ENCODE assay signal across 8 cellular contexts in genomic region chr12:51217968-51218606, GRCh38. TPM values are rescaled to one million over a fixed set of nuclear protein-coding genes. Genes with fewer than 3 reads are reported as not detected.
DNase-seq lines count a peak whose midpoint lies in the region; ATAC-seq and TF ChIP-seq lines count a peak whose summit lies in the region.

POU6F1 (minus strand) TSS chr12:51218062; CDS start chr12:51206836, 11,226 bp downstream.

- no peaks in the 10 kb centered on the region for H3K9me3 ChIP-seq in ascending aorta
- H3K9me3 ChIP-seq in aorta (ENCODE audit: control insufficient read depth, low read length) = no peaks in the 10 kb centered on the region

- peak within 1 kb of the TSS; percentile 97 for H3K4me3 ChIP-seq in GM12865 (ENCODE audit: low read depth, low read length)
- peak within 1 kb of the TSS; percentile 98 for H3K4me3 ChIP-seq in ascending aorta
- H3K4me3 ChIP-seq in aorta (ENCODE audit: low read length in 2 of 2) = peak within 1 kb of the TSS; percentile 93 to 99

- H3K27ac ChIP-seq in ascending aorta (peak within 1 kb of the TSS; percentile 99), aorta (ENCODE audit: low read depth in 1 of 2, low read length in 2 of 2) (peak within 1 kb of the TSS; percentile 89 to 100)

- peak within 1 kb of the TSS; percentile 62 for H3K27ac Mint-ChIP-seq in T-helper 1 cell treated with Interleukin-12 subunit alpha and Interleukin-12 subunit beta and Interleukin-4 antibody, amounts not matched to agents 30 μg/mL and 1 μg/mL, for 36 hours

- H3K4me3 Mint-ChIP-seq in T-helper 1 cell treated with Interleukin-12 subunit alpha and Interleukin-12 subunit beta and Interleukin-4 antibody, amounts not matched to agents 30 μg/mL and 1 μg/mL, for 36 hours = peak within 1 kb of the TSS; percentile 77

- H3K4me1 Mint-ChIP-seq in T-helper 1 cell treated with Interleukin-12 subunit alpha and Interleukin-12 subunit beta and Interleukin-4 antibody, amounts not matched to agents 30 μg/mL and 1 μg/mL, for 36 hours (ENCODE audit: low read depth) = peaks cover 13% of the 10 kb centered on the region

- 0 to 1% methylated on average over 25 to 35 of the region's 35 CpGs for WGBS in aorta, 2 donors

- H3K36me3 ChIP-seq in ascending aorta = no peaks in the 10 kb centered on the region
- H3K36me3 ChIP-seq in aorta (ENCODE audit: control insufficient read depth in 1 of 2, insufficient read depth in 2 of 2, low read length in 1 of 2) = no peaks in the 10 kb centered on the region

- no peaks in the 10 kb centered on the region for H3K9me3 Mint-ChIP-seq in T-helper 1 cell treated with Interleukin-12 subunit alpha and Interleukin-12 subunit beta and Interleukin-4 antibody, amounts not matched to agents 30 μg/mL and 1 μg/mL, for 36 hours

- peak; percentile 84 for DNase-seq in GM12865 (ENCODE audit: low read depth)
- peak; percentile 35 for DNase-seq in NCI-H1092 treated with DMSO at 0.1 percent for 48 hours (lab: John Stamatoyannopoulos, UW)
- peak; percentile 21 to 84 for DNase-seq in ascending aorta (ENCODE audit: low spot score in 2 of 2)
- DNase-seq in hepatic stellate cell (ENCODE audit: low spot score) = peak; percentile 94
- DNase-seq in putamen (ENCODE audit: low spot score) = peak; percentile 88
- peak; percentile 82 to 91 for DNase-seq in aorta

- no peaks in the 10 kb centered on the region for H3K27me3 Mint-ChIP-seq in T-helper 1 cell treated with Interleukin-12 subunit alpha and Interleukin-12 subunit beta and Interleukin-4 antibody, amounts not matched to agents 30 μg/mL and 1 μg/mL, for 36 hours (ENCODE audit: low read depth)

- peak; percentile 61 for TF ChIP-seq CTCF in GM12865 (IDR thresholded peaks at IDR 0.05; ENCODE audit: insufficient read depth, low read depth, low read length, missing control alignments)
- TF ChIP-seq CTCF in ascending aorta (IDR thresholded peaks at IDR 0.05) = peak; percentile 45 to 84 (median 81)

- H3K36me3 Mint-ChIP-seq in T-helper 1 cell treated with Interleukin-12 subunit alpha and Interleukin-12 subunit beta and Interleukin-4 antibody, amounts not matched to agents 30 μg/mL and 1 μg/mL, for 36 hours (ENCODE audit: low read depth) = no peaks in the 10 kb centered on the region

- ATAC-seq in HG02571 (IDR thresholded peaks at IDR 0.05; ENCODE audit: unreplicated experiment) (peak; percentile 61), aorta (ENCODE audit: low FRiP score) (peak; percentile 93)

- no peaks in the 10 kb centered on the region for H3K27me3 ChIP-seq in ascending aorta
- H3K27me3 ChIP-seq in aorta (ENCODE audit: control insufficient read depth in 1 of 2, insufficient read depth in 2 of 2, low read length in 1 of 2) = no peaks in the 10 kb centered on the region

- intact Hi-C loops in ascending aorta (cut with DNase I) (loop anchor here (1.0 to 10.0 kb wide), 6 partner anchors 20 to 453 kb away; partner anchors contain the start of genes ATF1, CSRNP2, DAZAP2 and SMAGP), aorta (cut with DNase I) (loop anchor here (2.0 to 5.0 kb wide), 3 partner anchors 21 to 136 kb away; partner anchors contain the start of genes CSRNP2 (in 1 of the 2), DAZAP2 (in 1 of the 2) and TFCP2 (in 1 of the 2))

- peaks cover 4 to 15% of the 10 kb centered on the region in 2 donors for H3K4me1 ChIP-seq in ascending aorta
- no peaks in the 10 kb centered on the region for H3K4me1 ChIP-seq in aorta (ENCODE audit: control insufficient read depth in 1 of 2, insufficient read depth in 2 of 2, low read length in 2 of 2)

RNA-seq across cellular contexts. Expression of gene POU6F1, which starts in this region (rescaled TPM):
- 24.7 TPM for total RNA-seq in ascending aorta
- 10 to 100 TPM; 29.3 to 36.5 TPM for total RNA-seq in aorta
- 10 to 100 TPM; 13.3 to 30.1 TPM for polyA plus RNA-seq in aorta

Comparison
In these comparisons a context has a peak if more than half of its experiments do, and no peak if none do; other contexts are left out.
1. Peak in every context shown above with its lines: DNase-seq, ATAC-seq, H3K4me3 ChIP-seq and H3K27ac ChIP-seq.
2. DNase-seq: peak in every context shown above with its lines; median percentile 94 in hepatic stellate cell; 88 in putamen; 86 in aorta; 84 in GM12865; 52 in ascending aorta; 35 in NCI-H1092 treated with DMSO at 0.1 percent for 48 hours.